ENCODE assay signal across 8 cellular contexts in the genomic region with DNA sequence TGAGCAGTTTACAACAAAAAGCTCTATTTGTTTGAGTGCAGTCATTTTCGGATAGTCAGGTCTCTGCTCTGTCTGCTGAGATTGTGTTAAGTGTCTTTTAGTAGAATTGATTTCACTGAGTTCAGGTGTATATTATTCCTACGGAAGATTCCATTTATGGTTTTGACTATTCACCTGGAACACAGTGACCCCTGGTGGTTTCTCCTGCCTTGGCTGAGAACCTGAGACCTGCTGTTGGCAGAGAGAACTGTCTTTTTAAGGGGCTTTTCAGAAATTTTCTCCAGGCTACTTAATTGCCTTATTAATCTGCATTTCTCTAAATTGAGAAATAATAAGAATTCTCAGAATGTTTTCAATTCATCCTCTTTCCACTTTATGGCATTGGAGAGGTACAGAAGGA.
DNase-seq lines count a peak whose midpoint lies in the region; ATAC-seq and TF ChIP-seq lines count a peak whose summit lies in the region.

No MANE protein-coding gene starts in this region.

- TF ChIP-seq CTCF in GM12872 (IDR thresholded peaks at IDR 0.05; ENCODE audit: insufficient read depth, low read depth, low read length) (peak; percentile 57), VCaP (conservative IDR thresholded peaks at IDR 0.05) (peak; percentile 83)

- no peaks in the 10 kb centered on the region for H3K36me3 ChIP-seq in CD8-positive, alpha-beta memory T cell (ENCODE audit: insufficient read depth, low read length)

- H3K27ac ChIP-seq in VCaP, result no peak overlapping the region
- no peak overlapping the region for H3K27ac ChIP-seq in CD8-positive, alpha-beta memory T cell (ENCODE audit: low read depth, low read length)

- H3K27me3 Mint-ChIP-seq in CD8-positive, alpha-beta memory T cell, result no peaks in the 10 kb centered on the region

- peak; percentile 26 for DNase-seq in HT1080 (ENCODE audit: low read depth)
- DNase-seq in left lobe of liver (ENCODE audit: low spot score), result no peak
- no peak for DNase-seq in CD8-positive, alpha-beta memory T cell
- no peak for DNase-seq in NOMO-1 treated with DMSO at 0.1 percent for 48 hours (lab: John Stamatoyannopoulos, UW; ENCODE audit: unreplicated experiment)

- H3K36me3 Mint-ChIP-seq in CD8-positive, alpha-beta memory T cell, result no peaks in the 10 kb centered on the region

- ATAC-seq in left lobe of liver (peak; percentile 82), HG02588 (IDR thresholded peaks at IDR 0.05; ENCODE audit: unreplicated experiment) (no peak), GM18867 (IDR thresholded peaks at IDR 0.05; ENCODE audit: unreplicated experiment) (no peak)

- H3K4me3 ChIP-seq in CD8-positive, alpha-beta memory T cell (ENCODE audit: low read length), result no peak overlapping the region

- no peaks in the 10 kb centered on the region for H3K27me3 ChIP-seq in CD8-positive, alpha-beta memory T cell (ENCODE audit: insufficient read depth, low read length, poor library complexity, severe bottlenecking)

- no peak overlapping the region for H3K4me3 Mint-ChIP-seq in CD8-positive, alpha-beta memory T cell

- no peaks in the 10 kb centered on the region for H3K4me1 ChIP-seq in CD8-positive, alpha-beta memory T cell (ENCODE audit: insufficient read depth, low read length)

- H3K4me1 Mint-ChIP-seq in CD8-positive, alpha-beta memory T cell, result no peaks in the 10 kb centered on the region

- CTCF ChIA-PET in CD8-positive, alpha-beta memory T cell (lab: Charles Lee), result no interaction called here

- H3K27ac Mint-ChIP-seq in CD8-positive, alpha-beta memory T cell, result no peak overlapping the region

- no peaks in the 10 kb centered on the region for H3K9me3 ChIP-seq in CD8-positive, alpha-beta memory T cell (ENCODE audit: low read length)

- peaks cover 0 to 10% (median 2%) of the 10 kb centered on the region in 5 donors for H3K9me3 Mint-ChIP-seq in CD8-positive, alpha-beta memory T cell

- POLR2A ChIA-PET in CD8-positive, alpha-beta memory T cell (lab: Charles Lee), result no interaction called here
